In the genomic region with DNA sequence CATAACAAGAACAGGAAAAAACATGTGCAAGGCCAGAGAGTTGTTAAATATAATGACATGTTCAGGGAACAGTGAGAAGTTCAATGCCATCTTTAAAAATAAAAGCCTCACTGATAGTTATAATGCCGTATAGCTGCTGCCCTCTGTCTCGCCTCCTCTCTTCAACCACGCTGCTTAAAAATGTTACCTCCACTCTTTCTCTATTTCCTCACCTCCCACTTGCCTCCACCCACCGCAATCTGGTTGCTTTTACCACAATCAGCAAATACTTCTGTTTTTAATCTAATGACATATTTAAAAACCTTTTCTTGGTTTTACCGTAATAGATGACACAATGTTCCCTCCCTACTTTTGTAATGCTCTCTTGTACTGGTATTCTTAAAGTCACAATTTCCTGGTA, we compare ENCODE assay signal across 36 cellular contexts.
"Had no signal": no experiment of that assay in that cellular context is flagged by ENCODE, and none has a peak within 500 bp of the region (broad histone marks: within the 10 kb centered on the region; RNA-seq: fewer than 3 reads in every experiment).

No MANE protein-coding gene starts in this region.

- H3K4me1 ChIP-seq: body of pancreas, breast epithelium had no signal

- DNase-seq: activated CD4-positive, alpha-beta memory T cell treated with anti-CD3 and anti-CD28 coated beads, Interleukin-2, amount 10 ng/mL, durations not matched to agents 7 days and 5 days; activated CD4-positive, alpha-beta T cell treated with anti-CD3 and anti-CD28 coated beads for 1 hour; activated CD4-positive, alpha-beta T cell treated with anti-CD3 and anti-CD28 coated beads for 36 hours; activated CD4-positive, alpha-beta T cell treated with anti-CD3 and anti-CD28 coated beads for 48 hours; activated CD4-positive, alpha-beta T cell treated with anti-CD3 and anti-CD28 coated beads, Interleukin-2, amount 10 ng/mL, durations not matched to agents 7 days and 5 days; activated CD4-positive, alpha-beta T cell treated with anti-CD3 and anti-CD28 coated beads, Interleukin-2, amount 50 U/mL, for 48 hours; activated CD4-positive, CD25-positive, alpha-beta regulatory T cell; activated CD8-positive, alpha-beta memory T cell treated with anti-CD3 and anti-CD28 coated beads for 24 hours; activated CD8-positive, alpha-beta memory T cell treated with anti-CD3 and anti-CD28 coated beads, Interleukin-2, amount 10 ng/mL, durations not matched to agents 7 days and 5 days; activated CD8-positive, alpha-beta memory T cell treated with anti-CD3 and anti-CD28 coated beads, Interleukin-2, amount 50 U/mL, for 48 hours; activated CD8-positive, alpha-beta T cell treated with anti-CD3 and anti-CD28 coated beads, Interleukin-2, amount 10 ng/mL, durations not matched to agents 7 days and 5 days; activated effector memory CD4-positive, alpha-beta T cell treated with Interleukin-2 at 50 U/mL for 16 hours; activated gamma-delta T cell; activated naive CD4-positive, alpha-beta T cell treated with anti-CD3 and anti-CD28 coated beads, Interleukin-2, amount 10 ng/mL, durations not matched to agents 7 days and 5 days; activated naive CD4-positive, alpha-beta T cell treated with Interleukin-2 at 50 U/mL for 16 hours; activated naive CD8-positive, alpha-beta T cell treated with anti-CD3 and anti-CD28 coated beads, Interleukin-2, amount 10 ng/mL, durations not matched to agents 7 days and 5 days; activated naive CD8-positive, alpha-beta T cell treated with anti-CD3 and anti-CD28 coated beads, Interleukin-2, amount 50 U/mL, for 24 hours; activated T-cell treated with anti-CD3 and anti-CD28 coated beads, Interleukin-2, amount 50 U/mL, for 24 hours; activated T-cell treated with anti-CD3 and anti-CD28 coated beads, Interleukin-2, amount 50 U/mL, for 48 hours; amniotic stem cell; aorta; body of pancreas; brain microvascular endothelial cell; T-helper 1 cell; T-helper 2 cell; T-helper 9 cell had no signal

- H3K27me3 ChIP-seq: body of pancreas, brain microvascular endothelial cell, breast epithelium had no signal

- H3K4me3 ChIP-seq: body of pancreas, breast epithelium had no signal

- H3K27me3 Mint-ChIP-seq: activated CD4-positive, alpha-beta memory T cell treated with anti-CD3 and anti-CD28 coated beads, Interleukin-2, amount 10 ng/mL, durations not matched to agents 7 days and 5 days; activated CD4-positive, alpha-beta T cell treated with anti-CD3 and anti-CD28 coated beads for 36 hours; activated CD4-positive, alpha-beta T cell treated with anti-CD3 and anti-CD28 coated beads, Interleukin-2, amount 10 ng/mL, durations not matched to agents 7 days and 5 days; activated CD8-positive, alpha-beta memory T cell treated with anti-CD3 and anti-CD28 coated beads, Interleukin-2, amount 10 ng/mL, durations not matched to agents 7 days and 5 days; activated naive CD4-positive, alpha-beta T cell treated with anti-CD3 and anti-CD28 coated beads, Interleukin-2, amount 10 ng/mL, durations not matched to agents 7 days and 5 days; activated naive CD4-positive, alpha-beta T cell treated with anti-CD3 and anti-CD28 coated beads, Interleukin-2, amount 50 U/mL, for 24 hours; activated naive CD8-positive, alpha-beta T cell; activated naive CD8-positive, alpha-beta T cell treated with anti-CD3 and anti-CD28 coated beads, Interleukin-2, amount 10 ng/mL, durations not matched to agents 7 days and 5 days; activated naive CD8-positive, alpha-beta T cell treated with anti-CD3 and anti-CD28 coated beads, Interleukin-2, amount 50 U/mL, for 24 hours; activated T-cell treated with anti-CD3 and anti-CD28 coated beads, Interleukin-2, amount 50 U/mL, for 24 hours; central memory CD8-positive, alpha-beta T cell had no signal

- H3K9me3 Mint-ChIP-seq: activated CD4-positive, alpha-beta memory T cell treated with anti-CD3 and anti-CD28 coated beads, Interleukin-2, amount 10 ng/mL, durations not matched to agents 7 days and 5 days; activated CD4-positive, alpha-beta T cell treated with anti-CD3 and anti-CD28 coated beads, Interleukin-2, amount 10 ng/mL, durations not matched to agents 7 days and 5 days; activated naive CD4-positive, alpha-beta T cell treated with anti-CD3 and anti-CD28 coated beads, Interleukin-2, amount 10 ng/mL, durations not matched to agents 7 days and 5 days; activated naive CD4-positive, alpha-beta T cell treated with anti-CD3 and anti-CD28 coated beads, Interleukin-2, amount 50 U/mL, for 24 hours; T-helper 1 cell treated with Interleukin-12 subunit alpha and Interleukin-12 subunit beta and Interleukin-4 antibody, amounts not matched to agents 30 μg/mL and 1 μg/mL, for 36 hours; T-helper 2 cell treated with Interferon-gamma antibody and Interleukin-4, amounts not matched to agents 5 μg/mL and 100 μg/mL, for 36 hours; WTC11 had no signal

- H3K4me3 Mint-ChIP-seq: activated CD4-positive, alpha-beta memory T cell treated with anti-CD3 and anti-CD28 coated beads, Interleukin-2, amount 10 ng/mL, durations not matched to agents 7 days and 5 days; activated CD4-positive, alpha-beta T cell treated with anti-CD3 and anti-CD28 coated beads for 36 hours; activated CD4-positive, alpha-beta T cell treated with anti-CD3 and anti-CD28 coated beads, Interleukin-2, amount 10 ng/mL, durations not matched to agents 7 days and 5 days; activated CD8-positive, alpha-beta memory T cell treated with anti-CD3 and anti-CD28 coated beads, Interleukin-2, amount 10 ng/mL, durations not matched to agents 7 days and 5 days; activated CD8-positive, alpha-beta T cell treated with anti-CD3 and anti-CD28 coated beads, Interleukin-2, amount 10 ng/mL, durations not matched to agents 7 days and 5 days; activated naive CD4-positive, alpha-beta T cell treated with anti-CD3 and anti-CD28 coated beads, Interleukin-2, amount 10 ng/mL, durations not matched to agents 7 days and 5 days; activated naive CD4-positive, alpha-beta T cell treated with anti-CD3 and anti-CD28 coated beads, Interleukin-2, amount 50 U/mL, for 24 hours; activated naive CD8-positive, alpha-beta T cell; activated naive CD8-positive, alpha-beta T cell treated with anti-CD3 and anti-CD28 coated beads, Interleukin-2, amount 10 ng/mL, durations not matched to agents 7 days and 5 days; activated naive CD8-positive, alpha-beta T cell treated with anti-CD3 and anti-CD28 coated beads, Interleukin-2, amount 50 U/mL, for 24 hours; activated T-cell treated with anti-CD3 and anti-CD28 coated beads, Interleukin-2, amount 50 U/mL, for 24 hours; central memory CD8-positive, alpha-beta T cell; T-helper 1 cell treated with Interleukin-12 subunit alpha and Interleukin-12 subunit beta and Interleukin-4 antibody, amounts not matched to agents 30 μg/mL and 1 μg/mL, for 36 hours; T-helper 2 cell treated with Interferon-gamma antibody and Interleukin-4, amounts not matched to agents 5 μg/mL and 100 μg/mL, for 36 hours; WTC11 had no signal

- H3K36me3 ChIP-seq: brain microvascular endothelial cell, breast epithelium had no signal

- H3K27ac ChIP-seq: body of pancreas, brain microvascular endothelial cell, breast epithelium, VCaP had no signal

- H3K27ac Mint-ChIP-seq: activated CD4-positive, alpha-beta memory T cell treated with anti-CD3 and anti-CD28 coated beads, Interleukin-2, amount 10 ng/mL, durations not matched to agents 7 days and 5 days; activated CD4-positive, alpha-beta T cell treated with anti-CD3 and anti-CD28 coated beads for 36 hours; activated CD4-positive, alpha-beta T cell treated with anti-CD3 and anti-CD28 coated beads, Interleukin-2, amount 10 ng/mL, durations not matched to agents 7 days and 5 days; activated CD8-positive, alpha-beta memory T cell treated with anti-CD3 and anti-CD28 coated beads, Interleukin-2, amount 10 ng/mL, durations not matched to agents 7 days and 5 days; activated CD8-positive, alpha-beta T cell treated with anti-CD3 and anti-CD28 coated beads, Interleukin-2, amount 10 ng/mL, durations not matched to agents 7 days and 5 days; activated naive CD4-positive, alpha-beta T cell treated with anti-CD3 and anti-CD28 coated beads, Interleukin-2, amount 10 ng/mL, durations not matched to agents 7 days and 5 days; activated naive CD4-positive, alpha-beta T cell treated with anti-CD3 and anti-CD28 coated beads, Interleukin-2, amount 50 U/mL, for 24 hours; activated naive CD8-positive, alpha-beta T cell; activated naive CD8-positive, alpha-beta T cell treated with anti-CD3 and anti-CD28 coated beads, Interleukin-2, amount 10 ng/mL, durations not matched to agents 7 days and 5 days; activated naive CD8-positive, alpha-beta T cell treated with anti-CD3 and anti-CD28 coated beads, Interleukin-2, amount 50 U/mL, for 24 hours; activated T-cell treated with anti-CD3 and anti-CD28 coated beads, Interleukin-2, amount 50 U/mL, for 24 hours; activated T-helper 2 cell treated with anti-CD3 and anti-CD28 coated beads, Interferon-gamma antibody, Interleukin-2, Interleukin-4, amounts not matched to agents 10 μg/mL and 5 μg/mL and 100 μg/mL, durations not matched to agents 14 hours and 24 hours and 36 hours; T-helper 1 cell treated with Interleukin-12 subunit alpha and Interleukin-12 subunit beta and Interleukin-4 antibody, amounts not matched to agents 30 μg/mL and 1 μg/mL, for 36 hours; T-helper 2 cell treated with Interferon-gamma antibody and Interleukin-4, amounts not matched to agents 5 μg/mL and 100 μg/mL, for 36 hours; WTC11 had no signal

- H3K36me3 Mint-ChIP-seq: activated CD8-positive, alpha-beta memory T cell treated with anti-CD3 and anti-CD28 coated beads, Interleukin-2, amount 10 ng/mL, durations not matched to agents 7 days and 5 days; activated naive CD4-positive, alpha-beta T cell treated with anti-CD3 and anti-CD28 coated beads, Interleukin-2, amount 10 ng/mL, durations not matched to agents 7 days and 5 days; activated naive CD4-positive, alpha-beta T cell treated with anti-CD3 and anti-CD28 coated beads, Interleukin-2, amount 50 U/mL, for 24 hours; activated naive CD8-positive, alpha-beta T cell; activated naive CD8-positive, alpha-beta T cell treated with anti-CD3 and anti-CD28 coated beads, Interleukin-2, amount 10 ng/mL, durations not matched to agents 7 days and 5 days; WTC11 had no signal

- H3K4me1 Mint-ChIP-seq: activated CD4-positive, alpha-beta memory T cell treated with anti-CD3 and anti-CD28 coated beads, Interleukin-2, amount 10 ng/mL, durations not matched to agents 7 days and 5 days; activated CD4-positive, alpha-beta T cell treated with anti-CD3 and anti-CD28 coated beads for 36 hours; activated CD4-positive, alpha-beta T cell treated with anti-CD3 and anti-CD28 coated beads, Interleukin-2, amount 10 ng/mL, durations not matched to agents 7 days and 5 days; activated CD8-positive, alpha-beta memory T cell treated with anti-CD3 and anti-CD28 coated beads, Interleukin-2, amount 10 ng/mL, durations not matched to agents 7 days and 5 days; activated naive CD4-positive, alpha-beta T cell treated with anti-CD3 and anti-CD28 coated beads, Interleukin-2, amount 10 ng/mL, durations not matched to agents 7 days and 5 days; activated naive CD4-positive, alpha-beta T cell treated with anti-CD3 and anti-CD28 coated beads, Interleukin-2, amount 50 U/mL, for 24 hours; activated naive CD8-positive, alpha-beta T cell treated with anti-CD3 and anti-CD28 coated beads, Interleukin-2, amount 10 ng/mL, durations not matched to agents 7 days and 5 days; activated naive CD8-positive, alpha-beta T cell treated with anti-CD3 and anti-CD28 coated beads, Interleukin-2, amount 50 U/mL, for 24 hours; central memory CD8-positive, alpha-beta T cell had no signal

- H3K9me3 ChIP-seq: body of pancreas, breast epithelium had no signal

- ATAC-seq: activated CD4-positive, alpha-beta T cell treated with anti-CD3 and anti-CD28 coated beads for 36 hours; activated CD4-positive, CD25-positive, alpha-beta regulatory T cell treated with anti-CD3 and anti-CD28 coated beads, Interleukin-2, amount 50 U/mL, for 24 hours; activated CD8-positive, alpha-beta memory T cell treated with anti-CD3 and anti-CD28 coated beads, Interleukin-2, amount 10 ng/mL, durations not matched to agents 7 days and 5 days; activated CD8-positive, alpha-beta T cell treated with anti-CD3 and anti-CD28 coated beads, Interleukin-2, amount 10 ng/mL, durations not matched to agents 7 days and 5 days; activated naive CD8-positive, alpha-beta T cell treated with anti-CD3 and anti-CD28 coated beads, Interleukin-2, amount 50 U/mL, for 24 hours; body of pancreas; WTC11 had no signal
